ENCODE assay signal across 31 cellular contexts in genomic region chr3:138963161-138963560, GRCh38. TPM values are rescaled to one million over a fixed set of nuclear protein-coding genes. Genes with fewer than 3 reads are reported as not detected.
"Had no signal": no experiment of that assay in that cellular context is flagged by ENCODE, and none has a peak within 500 bp of the region (broad histone marks: within the 10 kb centered on the region; RNA-seq: fewer than 3 reads in every experiment).

No MANE protein-coding gene starts in this region.

- FAIRE-seq: islet of Langerhans, urothelium cell line had no signal

- H3K4me1 ChIP-seq: lower lobe of right lung, prostate gland had no signal

- H3K4me3 Mint-ChIP-seq: mesothelial cell of epicardium; naive B cell; natural killer cell treated with Interleukin-12 subunit alpha and Interleukin-12 subunit beta and Interleukin-15 and Interleukin-18, amount 100 ng/mL, for 72 hours; neural crest cell; stimulated activated memory B cell treated with anti-CD40 and anti-IgM and Interleukin-4, amounts not matched to agents 10 μg/mL and 1 μg/mL and 100 μg/mL, for 72 hours had no signal

- H3K36me3 ChIP-seq: esophagus squamous epithelium, heart right ventricle, lower lobe of right lung, prostate gland, spleen, thoracic aorta, tibial nerve, upper lobe of left lung had no signal

- H3K27ac ChIP-seq: dorsolateral prefrontal cortex, esophagus squamous epithelium, heart right ventricle, lower lobe of right lung, prostate gland, skin epidermis, spleen, thoracic aorta, tibial nerve, upper lobe of left lung had no signal

- H3K4me3 ChIP-seq: dorsolateral prefrontal cortex, esophagus squamous epithelium, heart right ventricle, lower lobe of right lung, mucosa of descending colon, prostate gland, skin epidermis, spleen, thoracic aorta, tibial nerve, upper lobe of left lung had no signal

- H3K9me3 ChIP-seq: esophagus squamous epithelium, prostate gland had no signal

- ATAC-seq: heart right ventricle; left ventricle myocardium superior; lower lobe of right lung; mucosa of descending colon; natural killer cell treated with Interleukin-12 subunit alpha and Interleukin-12 subunit beta and Interleukin-15 and Interleukin-18, amount 100 ng/mL, for 72 hours; right cardiac atrium; stimulated activated memory B cell treated with anti-CD40 and anti-IgM and Interleukin-4, amounts not matched to agents 10 μg/mL and 1 μg/mL and 100 μg/mL, for 72 hours; stimulated activated naive CD8-positive, alpha-beta T cell treated with anti-CD3 and anti-CD28 coated beads, Interleukin-15, Interleukin-2, amounts not matched to agents 100 U/mL and 50 U/mL, for 24 hours had no signal

- DNase-seq: cerebellar nuclear complex; dorsolateral prefrontal cortex; effector CD4-positive, alpha-beta T cell; erythroblast; esophagus squamous epithelium; foreskin melanocyte; glutamatergic neuron; heart right ventricle; hippocampal formation; kidney glomerular epithelial cell; left ventricle myocardium superior; lower lobe of right lung; mucosa of descending colon; naive B cell; right cardiac atrium; spleen; stimulated activated CD4-positive, alpha-beta T cell treated with anti-CD3 and anti-CD28 coated beads, Interleukin-4, amount 100 ng/mL, for 4 hours; stimulated activated naive CD8-positive, alpha-beta T cell treated with anti-CD3 and anti-CD28 coated beads, Interleukin-15, Interleukin-2, amounts not matched to agents 100 U/mL and 50 U/mL, for 24 hours; substantia nigra; upper lobe of left lung had no signal

- H3K4me1 Mint-ChIP-seq: mesothelial cell of epicardium, neural crest cell had no signal

- H3K27ac Mint-ChIP-seq: mesothelial cell of epicardium; naive B cell; natural killer cell treated with Interleukin-12 subunit alpha and Interleukin-12 subunit beta and Interleukin-15 and Interleukin-18, amount 100 ng/mL, for 72 hours; stimulated activated memory B cell treated with anti-CD40 and anti-IgM and Interleukin-4, amounts not matched to agents 10 μg/mL and 1 μg/mL and 100 μg/mL, for 72 hours had no signal

- H3K9me3 Mint-ChIP-seq: natural killer cell treated with Interleukin-12 subunit alpha and Interleukin-12 subunit beta and Interleukin-15 and Interleukin-18, amount 100 ng/mL, for 72 hours had no signal

- H3K36me3 Mint-ChIP-seq: stimulated activated memory B cell treated with anti-CD40 and anti-IgM and Interleukin-4, amounts not matched to agents 10 μg/mL and 1 μg/mL and 100 μg/mL, for 72 hours had no signal

RNA-seq across cellular contexts. Expression of gene FOXL2NB, which starts 16.1 kb away (rescaled TPM):
- total RNA-seq: left ventricle myocardium superior; lower lobe of right lung; mesothelial cell of epicardium; natural killer cell treated with Interleukin-12 subunit alpha and Interleukin-12 subunit beta and Interleukin-15 and Interleukin-18, amount 100 ng/mL, for 72 hours; neural crest cell; right cardiac atrium; spleen; thoracic aorta; tibial nerve had no signal
- polyA plus RNA-seq: right cardiac atrium had no signal

RNA-seq across cellular contexts. Expression of gene FOXL2, which starts 16.2 kb away (rescaled TPM):
- total RNA-seq: left ventricle myocardium superior; lower lobe of right lung; mesothelial cell of epicardium; natural killer cell treated with Interleukin-12 subunit alpha and Interleukin-12 subunit beta and Interleukin-15 and Interleukin-18, amount 100 ng/mL, for 72 hours; right cardiac atrium; spleen; thoracic aorta; tibial nerve had no signal
- polyA plus RNA-seq: heart right ventricle, right cardiac atrium, spleen had no signal

RNA-seq across cellular contexts. Expression of gene PRR23A, which starts 42.9 kb away (rescaled TPM):
- total RNA-seq: dorsolateral prefrontal cortex; esophagus squamous epithelium; heart right ventricle; left ventricle myocardium superior; lower lobe of right lung; mesothelial cell of epicardium; mucosa of descending colon; natural killer cell treated with Interleukin-12 subunit alpha and Interleukin-12 subunit beta and Interleukin-15 and Interleukin-18, amount 100 ng/mL, for 72 hours; neural crest cell; osteoblast; right cardiac atrium; spleen; thoracic aorta; tibial nerve; upper lobe of left lung had no signal
- polyA plus RNA-seq: heart right ventricle, right cardiac atrium, spleen had no signal

RNA-seq across cellular contexts. Expression of gene PRR23B, which starts 57.6 kb away (rescaled TPM):
- total RNA-seq: dorsolateral prefrontal cortex; esophagus squamous epithelium; heart right ventricle; left ventricle myocardium superior; lower lobe of right lung; mesothelial cell of epicardium; mucosa of descending colon; natural killer cell treated with Interleukin-12 subunit alpha and Interleukin-12 subunit beta and Interleukin-15 and Interleukin-18, amount 100 ng/mL, for 72 hours; neural crest cell; osteoblast; right cardiac atrium; spleen; thoracic aorta; tibial nerve; upper lobe of left lung had no signal
- polyA plus RNA-seq: heart right ventricle, right cardiac atrium, spleen had no signal
